14 cellular contexts compared by ENCODE assay signal in genomic region chr10:100715445-100716385, GRCh38. TPM values are rescaled to one million over a fixed set of nuclear protein-coding genes. Genes with fewer than 3 reads are reported as not detected.
DNase-seq lines count a peak whose midpoint lies in the region; ATAC-seq and TF ChIP-seq lines count a peak whose summit lies in the region.
"Had no signal": no experiment of that assay in that cellular context is flagged by ENCODE, and none has a peak within 500 bp of the region (broad histone marks: within the 10 kb centered on the region; RNA-seq: fewer than 3 reads in every experiment).

No MANE protein-coding gene starts in this region.

- intact Hi-C loops in ascending aorta (cut with DNase I), result no loop called here
- intact Hi-C loops in spleen (cut with DNase I; ENCODE audit: low total_unique reads), result no loop called here

- H3K4me1 ChIP-seq in ascending aorta (no peaks in the 10 kb centered on the region), spleen (peaks cover 0 to 22% (median 10%) of the 10 kb centered on the region in 6 donors)

- no peaks in the 10 kb centered on the region for H3K36me3 ChIP-seq in ascending aorta
- no peaks in the 10 kb centered on the region for H3K36me3 ChIP-seq in spleen

- DNase-seq in DMS53 (lab: John Stamatoyannopoulos, UW) (peak; percentile 12), DMS53 treated with DMSO at 0.1 percent for 48 hours (lab: John Stamatoyannopoulos, UW; ENCODE audit: unreplicated experiment) (no peak), ascending aorta (ENCODE audit: low spot score in 2 of 2) (no peak), left lobe of liver (ENCODE audit: low spot score) (no peak), spleen (peak; percentile 59), MV-4-11 (lab: John Stamatoyannopoulos, UW) (no peak), DMS153 treated with DMSO at 0.1 percent for 48 hours (lab: John Stamatoyannopoulos, UW; ENCODE audit: unreplicated experiment) (no peak), GM19238 (ENCODE audit: insufficient read length, low spot score) (no peak)
- DNase-seq: 8988T, DMS79 treated with DMSO at 0.1 percent for 48 hours, GM23248, MM.1S, occipital lobe had no signal

- ATAC-seq in left lobe of liver, result peak; percentile 19

- H3K27me3 ChIP-seq in ascending aorta (peaks cover 19% of the 10 kb centered on the region), spleen (replicated peaks in 1 of 7) (peaks cover 3 to 100% (median 90%) of the 10 kb centered on the region in 7 donors)

- no peak overlapping the region for H3K27ac ChIP-seq in ascending aorta
- H3K27ac ChIP-seq in spleen, result no peak overlapping the region
- H3K27ac ChIP-seq: GM23248 had no signal

- TF ChIP-seq CTCF in ascending aorta (IDR thresholded peaks at IDR 0.05) (no peak), spleen (IDR thresholded peaks at IDR 0.05 in 8 of 11, conservative IDR thresholded peaks at IDR 0.05 in 3 of 11) (no peak)

- H3K4me3 ChIP-seq in ascending aorta (peak overlapping the region; percentile 33 to 47), spleen (peak overlapping the region in 5 of 8 donors; percentile 4 to 45 (median 24))
- H3K4me3 ChIP-seq: GM23248 had no signal

- TF ChIP-seq POLR2A in spleen (IDR thresholded peaks at IDR 0.05), result no peak

- 6 to 9% (median 9%) methylated on average over 64 to 66 of the region's 66 CpGs for WGBS in spleen, 5 donors

- H3K9me3 ChIP-seq in ascending aorta, result no peaks in the 10 kb centered on the region
- H3K9me3 ChIP-seq in spleen, result no peaks in the 10 kb centered on the region

RNA-seq across cellular contexts. Expression of gene PAX2, which starts 29.7 kb away (rescaled TPM):
- total RNA-seq in ascending aorta (not detected), left lobe of liver (0.18 TPM), spleen (not detected)
- not detected for polyA plus RNA-seq in spleen
- total RNA-seq: fibroblast of villous mesenchyme, GM23248, occipital lobe had no signal
- polyA plus RNA-seq: GM23248 had no signal

Comparison
In these comparisons a context has a peak if more than half of its experiments do, and no peak if none do; other contexts are left out.
1. DNase-seq: peak in DMS53 (single experiment) and spleen (single experiment); none in DMS53 treated with DMSO at 0.1 percent for 48 hours (single experiment), ascending aorta (0 of 2), left lobe of liver (single experiment), MV-4-11 (single experiment), DMS153 treated with DMSO at 0.1 percent for 48 hours (single experiment) and GM19238 (single experiment).